In the genomic region with DNA sequence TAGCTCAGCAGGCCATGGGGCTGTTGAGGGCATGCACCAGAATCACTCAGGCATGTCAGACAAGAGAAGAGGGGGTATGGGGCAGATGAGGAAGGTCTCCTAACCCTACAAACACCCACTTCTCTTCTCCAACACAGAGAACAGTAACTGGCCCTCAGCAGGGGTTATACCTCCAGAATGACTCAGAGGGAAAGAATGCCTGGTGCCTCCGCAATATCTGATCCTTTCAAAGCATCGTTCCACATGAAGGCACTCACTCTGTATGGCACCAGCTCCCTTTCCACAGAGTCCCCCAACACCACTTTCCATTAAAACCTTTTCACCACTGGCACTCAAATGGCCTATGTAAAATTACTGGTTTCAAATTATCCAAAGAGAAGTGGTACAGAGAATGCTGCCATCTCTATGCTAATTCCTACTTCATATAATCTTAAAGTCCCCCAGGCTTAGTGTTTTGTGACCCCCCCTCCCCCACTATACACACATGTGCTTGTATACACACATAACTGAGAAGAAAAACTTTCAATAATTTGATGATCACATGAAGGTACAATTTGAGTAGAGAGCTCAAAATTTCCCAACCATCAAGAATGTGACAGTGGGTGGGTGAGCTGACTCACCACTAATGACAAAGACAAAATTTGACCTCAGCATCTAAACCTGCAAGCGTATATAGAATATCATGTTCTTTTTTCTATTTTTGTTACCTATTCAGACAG, we compare ENCODE assay signal across 11 cellular contexts.
DNase-seq lines count a peak whose midpoint lies in the region; ATAC-seq and TF ChIP-seq lines count a peak whose summit lies in the region.
"Had no signal": no experiment of that assay in that cellular context is flagged by ENCODE, and none has a peak within 500 bp of the region (broad histone marks: within the 10 kb centered on the region; RNA-seq: fewer than 3 reads in every experiment).

No MANE protein-coding gene starts in this region.

- H3K9me3 Mint-ChIP-seq in activated CD4-positive, alpha-beta T cell treated with anti-CD3 and anti-CD28 coated beads for 36 hours (ENCODE audit: low read depth): no peaks in the 10 kb centered on the region
- H3K9me3 Mint-ChIP-seq in chondrocyte (ENCODE audit: low read depth): peaks cover 4% of the 10 kb centered on the region

- no peak overlapping the region for H3K18ac ChIP-seq in trophoblast cell (ENCODE audit: low read length)

- H3K36me3 Mint-ChIP-seq in activated CD4-positive, alpha-beta T cell treated with anti-CD3 and anti-CD28 coated beads for 36 hours (ENCODE audit: low read depth): no peaks in the 10 kb centered on the region
- H3K36me3 Mint-ChIP-seq in chondrocyte (ENCODE audit: low read depth): peaks cover 2% of the 10 kb centered on the region

- POLR2A ChIA-PET in activated CD4-positive, alpha-beta T cell treated with anti-CD3 and anti-CD28 coated beads for 36 hours (lab: Charles Lee): interaction anchor here (0.7 kb wide), 1 partner anchor 678 kb away, joined by 8 read pairs; no protein-coding TSS in a partner anchor

- no peak overlapping the region for H4K8ac ChIP-seq in trophoblast cell (ENCODE audit: low read depth, low read length)

- peak overlapping the region; percentile 7 for H4K91ac ChIP-seq in trophoblast cell (ENCODE audit: low read depth, low read length)

- H3K14ac ChIP-seq in trophoblast cell (ENCODE audit: low read length): no peak overlapping the region

- no peaks in the 10 kb centered on the region for H3K27me3 ChIP-seq in trophoblast cell (ENCODE audit: insufficient read depth, low read length)
- H3K27me3 ChIP-seq in tibial artery: no peaks in the 10 kb centered on the region
- H3K27me3 ChIP-seq in Peyer's patch: no peaks in the 10 kb centered on the region

- no peak overlapping the region for H4K12ac ChIP-seq in trophoblast cell (ENCODE audit: low read depth, low read length)

- H3K9ac ChIP-seq in trophoblast cell (ENCODE audit: low read length): no peak overlapping the region

- H3K4me3 ChIP-seq in trophoblast cell (ENCODE audit: low read depth, low read length) (no peak overlapping the region), tibial artery (no peak overlapping the region), Peyer's patch (no peak overlapping the region)

- H3K27ac Mint-ChIP-seq in activated CD4-positive, alpha-beta T cell treated with anti-CD3 and anti-CD28 coated beads for 36 hours: no peak overlapping the region
- peak overlapping the region; percentile 34 for H3K27ac Mint-ChIP-seq in chondrocyte (ENCODE audit: unreplicated experiment)
- H3K27ac Mint-ChIP-seq: B cell had no signal

- no peaks in the 10 kb centered on the region for H3K9me3 ChIP-seq in trophoblast cell (ENCODE audit: insufficient read depth, low read depth, low read length)
- no peaks in the 10 kb centered on the region for H3K9me3 ChIP-seq in tibial artery
- H3K9me3 ChIP-seq in Peyer's patch: no peaks in the 10 kb centered on the region

- H3K4me1 ChIP-seq in trophoblast cell (ENCODE audit: control insufficient read depth in 1 of 2, insufficient read depth in 2 of 2, low read length in 2 of 2) (peaks cover 18 to 22% of the 10 kb centered on the region in 2 experiments), tibial artery (no peaks in the 10 kb centered on the region), Peyer's patch (no peaks in the 10 kb centered on the region)

- H3K27me3 Mint-ChIP-seq in activated CD4-positive, alpha-beta T cell treated with anti-CD3 and anti-CD28 coated beads for 36 hours: no peaks in the 10 kb centered on the region
- no peaks in the 10 kb centered on the region for H3K27me3 Mint-ChIP-seq in chondrocyte (ENCODE audit: low read depth)

- no peak overlapping the region for H2BK12ac ChIP-seq in trophoblast cell (ENCODE audit: low read length)

- no peak overlapping the region for H3K27ac ChIP-seq in trophoblast cell (ENCODE audit: low read depth, low read length)
- H3K27ac ChIP-seq in tibial artery: no peak overlapping the region
- no peak overlapping the region for H3K27ac ChIP-seq in Peyer's patch

- peak; percentile 70 for ATAC-seq in activated CD4-positive, alpha-beta T cell treated with anti-CD3 and anti-CD28 coated beads for 36 hours

- WGBS in trophoblast cell (ENCODE audit: extremely low coverage, insufficient coverage, insufficient read length): no CpG with 5 or more reads among the region's 3 CpGs

- no peak overlapping the region for H3K4me2 ChIP-seq in trophoblast cell (ENCODE audit: low read length)

- CTCF ChIA-PET in activated CD4-positive, alpha-beta T cell treated with anti-CD3 and anti-CD28 coated beads for 36 hours (lab: Charles Lee): interaction anchor here (0.6 to 0.7 kb wide), 2 partner anchors 414 to 532 kb away, joined by 3 to 4 read pairs; no protein-coding TSS in a partner anchor

- no peak for TF ChIP-seq POLR2A in Peyer's patch (IDR thresholded peaks at IDR 0.05)

- no peak overlapping the region for H2AFZ ChIP-seq in trophoblast cell (ENCODE audit: insufficient read depth, low read length, poor library complexity)

- peaks cover 6% of the 10 kb centered on the region for H3K79me1 ChIP-seq in trophoblast cell (ENCODE audit: low read length)

- H3K4ac ChIP-seq in trophoblast cell (ENCODE audit: low read depth, low read length): no peak overlapping the region

- H3K4me3 Mint-ChIP-seq in activated CD4-positive, alpha-beta T cell treated with anti-CD3 and anti-CD28 coated beads for 36 hours: no peak overlapping the region
- no peak overlapping the region for H3K4me3 Mint-ChIP-seq in chondrocyte (ENCODE audit: unreplicated experiment)
- H3K4me3 Mint-ChIP-seq: B cell had no signal

- intact Hi-C loops in activated CD4-positive, alpha-beta T cell treated with anti-CD3 and anti-CD28 coated beads for 36 hours (cut with DNase I, micrococcal nuclease): no loop called here
- intact Hi-C loops in tibial artery (cut with DNase I; ENCODE audit: low total_unique reads): no loop called here

- H3K36me3 ChIP-seq in trophoblast cell (ENCODE audit: control insufficient read depth in 1 of 2, insufficient read depth in 2 of 2, low read length in 2 of 2) (no peaks in the 10 kb centered on the region), tibial artery (no peaks in the 10 kb centered on the region), Peyer's patch (no peaks in the 10 kb centered on the region)

- H2BK120ac ChIP-seq in trophoblast cell (ENCODE audit: insufficient read depth, low read length, poor library complexity): no peak overlapping the region

- peaks cover 4% of the 10 kb centered on the region for H3K79me2 ChIP-seq in trophoblast cell (ENCODE audit: control insufficient read depth, insufficient read depth, low read length, poor library complexity)

- no peak for TF ChIP-seq CTCF in chondrocyte (IDR thresholded peaks at IDR 0.05)
- TF ChIP-seq CTCF in tibial artery (IDR thresholded peaks at IDR 0.05): no peak
- TF ChIP-seq CTCF in Peyer's patch (IDR thresholded peaks at IDR 0.05): no peak

- no peak overlapping the region for H2BK5ac ChIP-seq in trophoblast cell (ENCODE audit: low read depth, low read length, poor library complexity)

- H3K23ac ChIP-seq in trophoblast cell (ENCODE audit: low read length): no peak overlapping the region

- H2AK5ac ChIP-seq in trophoblast cell (ENCODE audit: low read length): no peak overlapping the region

- DNase-seq in activated CD4-positive, alpha-beta T cell treated with anti-CD3 and anti-CD28 coated beads for 36 hours: peak; percentile 22
- DNase-seq in activated CD4-positive, alpha-beta T cell treated with anti-CD3 and anti-CD28 coated beads, Interleukin-2, amount 50 U/mL, for 1 hour: no peak
- DNase-seq in NCI-H187 (lab: John Stamatoyannopoulos, UW) (peak; percentile 3 to 39), chondrocyte (ENCODE audit: low spot score) (no peak), trophoblast cell (peak; percentile 57 to 84), SKM-1 treated with dmso at 0.1 percent for 144 hours (lab: John Stamatoyannopoulos, UW; ENCODE audit: unreplicated experiment) (no peak), tibial artery (no peak), Peyer's patch (no peak)
- DNase-seq: midbrain, NCI-H526 treated with DMSO at 0.1 percent for 48 hours had no signal

- peaks cover 14% of the 10 kb centered on the region for H3K4me1 Mint-ChIP-seq in activated CD4-positive, alpha-beta T cell treated with anti-CD3 and anti-CD28 coated beads for 36 hours
- peaks cover 44% of the 10 kb centered on the region for H3K4me1 Mint-ChIP-seq in chondrocyte (ENCODE audit: low read depth)
- H3K4me1 Mint-ChIP-seq: B cell had no signal

Comparison
In these comparisons a context has a peak if more than half of its experiments do, and no peak if none do; other contexts are left out.
1. DNase-seq: peak in activated CD4-positive, alpha-beta T cell treated with anti-CD3 and anti-CD28 coated beads for 36 hours (single experiment), NCI-H187 (2 of 2) and trophoblast cell (2 of 2); none in activated CD4-positive, alpha-beta T cell treated with anti-CD3 and anti-CD28 coated beads, Interleukin-2, amount 50 U/mL, for 1 hour (single experiment), chondrocyte (single experiment), SKM-1 treated with dmso at 0.1 percent for 144 hours (single experiment), tibial artery (0 of 2) and Peyer's patch (0 of 3).